ENCODE assay signal across 30 cellular contexts in genomic region chr10:72616716-72617115, GRCh38. TPM values are rescaled to one million over a fixed set of nuclear protein-coding genes. Genes with fewer than 3 reads are reported as not detected.
DNase-seq lines count a peak whose midpoint lies in the region; ATAC-seq and TF ChIP-seq lines count a peak whose summit lies in the region.
"Had no signal": no experiment of that assay in that cellular context is flagged by ENCODE, and none has a peak within 500 bp of the region (broad histone marks: within the 10 kb centered on the region; RNA-seq: fewer than 3 reads in every experiment).

No MANE protein-coding gene starts in this region.

- intact Hi-C loops in activated naive CD4-positive, alpha-beta T cell treated with anti-CD3 and anti-CD28 coated beads for 36 hours (cut with micrococcal nuclease): loop anchor here (1.0 to 2.0 kb wide), 2 partner anchors 10 to 54 kb away; partner anchors contain the start of gene MICU1
- intact Hi-C loops in head of caudate nucleus (cut with DNase I): no loop called here
- intact Hi-C loops in sciatic nerve (cut with DNase I): no loop called here

- peak overlapping the region; percentile 68 for H3K27ac Mint-ChIP-seq in activated naive CD4-positive, alpha-beta T cell treated with anti-CD3 and anti-CD28 coated beads for 36 hours
- peak overlapping the region in 1 of 2 donors; percentile 17 for H3K27ac Mint-ChIP-seq in activated naive CD4-positive, alpha-beta T cell treated with anti-CD3 and anti-CD28 coated beads, Interleukin-2, amount 50 U/mL, for 72 hours
- H3K27ac Mint-ChIP-seq: activated CD4-positive, alpha-beta memory T cell treated with anti-CD3 and anti-CD28 coated beads for 36 hours; natural killer cell had no signal

- no peaks in the 10 kb centered on the region for H3K9me3 ChIP-seq in HEK293 (ENCODE audit: control insufficient read depth, insufficient read depth, low read depth, low read length)
- H3K9me3 ChIP-seq: stomach, tibial artery had no signal

- no peaks in the 10 kb centered on the region; a peak in 1 of 3 replicates for H3K36me3 ChIP-seq in HEK293 (ENCODE audit: control insufficient read depth in 2 of 2, insufficient read depth in 1 of 2, low read length in 2 of 2)
- H3K36me3 ChIP-seq: stomach, tibial artery had no signal

- no peak overlapping the region for H3K4me3 Mint-ChIP-seq in activated naive CD4-positive, alpha-beta T cell treated with anti-CD3 and anti-CD28 coated beads for 36 hours
- H3K4me3 Mint-ChIP-seq: activated CD4-positive, alpha-beta memory T cell treated with anti-CD3 and anti-CD28 coated beads for 36 hours; activated naive CD4-positive, alpha-beta T cell treated with anti-CD3 and anti-CD28 coated beads, Interleukin-2, amount 50 U/mL, for 24 hours; endodermal cell; natural killer cell had no signal

- peaks cover 20% of the 10 kb centered on the region for H3K4me1 Mint-ChIP-seq in activated naive CD4-positive, alpha-beta T cell treated with anti-CD3 and anti-CD28 coated beads for 36 hours (ENCODE audit: low read depth)
- H3K4me1 Mint-ChIP-seq: endodermal cell had no signal

- no peak for DNase-seq in activated naive CD4-positive, alpha-beta T cell treated with anti-CD3 and anti-CD28 coated beads for 36 hours
- no peak for DNase-seq in activated naive CD4-positive, alpha-beta T cell treated with anti-CD3 and anti-CD28 coated beads, Interleukin-2, amount 50 U/mL, for 72 hours (ENCODE audit: low spot score in 2 of 2)
- DNase-seq in head of caudate nucleus (peak in 33 of 42 donors; percentile 15 to 77 (median 46)), sciatic nerve (ENCODE audit: low spot score) (no peak), NCI-H446 treated with DMSO at 0.1 percent for 48 hours (lab: John Stamatoyannopoulos, UW) (no peak)
- no peak for DNase-seq in effector CD4-positive, alpha-beta T cell
- DNase-seq: activated CD4-positive, alpha-beta memory T cell treated with anti-CD3 and anti-CD28 coated beads for 36 hours; aorta; COR-L47; cortex of kidney; DND-41; endodermal cell; islet precursor cell; Karpas-422; MV-4-11; natural killer cell; NCI-H187 treated with DMSO at 0.1 percent for 48 hours; NCI-H526; small intestine; stimulated activated CD8-positive, alpha-beta memory T cell treated with anti-CD3 and anti-CD28 coated beads, Interleukin-4, amount 100 ng/mL, for 48 hours; stomach; tibial artery had no signal

- peaks cover 11% of the 10 kb centered on the region for H3K36me3 Mint-ChIP-seq in activated naive CD4-positive, alpha-beta T cell treated with anti-CD3 and anti-CD28 coated beads for 36 hours (ENCODE audit: low read depth)
- peaks cover 7 to 21% of the 10 kb centered on the region in 2 donors for H3K36me3 Mint-ChIP-seq in activated naive CD4-positive, alpha-beta T cell treated with anti-CD3 and anti-CD28 coated beads, Interleukin-2, amount 50 U/mL, for 72 hours
- H3K36me3 Mint-ChIP-seq: natural killer cell had no signal

- peaks cover 4% of the 10 kb centered on the region for H3K4me1 ChIP-seq in HEK293 (ENCODE audit: control insufficient read depth, insufficient read depth, low read length)

- CTCF ChIA-PET in activated naive CD4-positive, alpha-beta T cell treated with anti-CD3 and anti-CD28 coated beads for 36 hours (lab: Charles Lee): no interaction called here
- CTCF ChIA-PET in HEK293 (lab: Yijun Ruan, JAX): interaction anchor here (0.7 kb wide), 1 partner anchor 262 kb away, joined by 4 read pairs; no protein-coding TSS in a partner anchor

- TF ChIP-seq CTCF in HEK293 (tag by site-specific recombination; IDR thresholded peaks at IDR 0.05): no peak

- peaks cover 11% of the 10 kb centered on the region for H3K9me3 Mint-ChIP-seq in activated naive CD4-positive, alpha-beta T cell treated with anti-CD3 and anti-CD28 coated beads for 36 hours
- H3K9me3 Mint-ChIP-seq in activated naive CD4-positive, alpha-beta T cell treated with anti-CD3 and anti-CD28 coated beads, Interleukin-2, amount 50 U/mL, for 72 hours: peaks cover 6 to 11% of the 10 kb centered on the region in 2 donors
- H3K9me3 Mint-ChIP-seq: natural killer cell had no signal

- no peak overlapping the region for H3K4me3 ChIP-seq in HEK293 (ENCODE audit: low read depth, low read length)
- H3K4me3 ChIP-seq: BLaER1 treated with 17β-estradiol and CSF1 and Interleukin-3, amounts not matched to agents 10 nM and 100 nM; stomach; tibial artery had no signal

- no peaks in the 10 kb centered on the region for H3K27me3 Mint-ChIP-seq in activated naive CD4-positive, alpha-beta T cell treated with anti-CD3 and anti-CD28 coated beads for 36 hours (ENCODE audit: low read depth)
- H3K27me3 Mint-ChIP-seq: activated CD4-positive, alpha-beta memory T cell treated with anti-CD3 and anti-CD28 coated beads for 36 hours; activated naive CD4-positive, alpha-beta T cell treated with anti-CD3 and anti-CD28 coated beads, Interleukin-2, amount 50 U/mL, for 24 hours; activated T-helper 17 cell treated with anti-CD3 and anti-CD28 coated beads, Interleukin-2, amount 50 U/mL, for 72 hours had no signal

- no peak for ATAC-seq in activated naive CD4-positive, alpha-beta T cell treated with anti-CD3 and anti-CD28 coated beads, Interleukin-2, amount 50 U/mL, for 72 hours
- peak; percentile 78 for ATAC-seq in sciatic nerve
- ATAC-seq in HG02623 (IDR thresholded peaks at IDR 0.05; ENCODE audit: unreplicated experiment): no peak
- ATAC-seq: esophagus mucosa, HCT116, natural killer cell had no signal

- no peak overlapping the region for H3K27ac ChIP-seq in HEK293 (ENCODE audit: extremely low read depth, low read depth, low read length)
- H3K27ac ChIP-seq: BLaER1 treated with 17β-estradiol and CSF1 and Interleukin-3, amounts not matched to agents 10 nM and 100 nM; HL-60; stomach; tibial artery had no signal

- POLR2A ChIA-PET in HEK293 (lab: Yijun Ruan, JAX): interaction anchor here (0.8 kb wide), 1 partner anchor 9 kb away, joined by 5 read pairs; the partner anchor contains the start of gene MICU1

TF ChIP-seq in HEK293, 187 proteins besides CTCF, POLR2A, EP300 and RAD21:
- no peak for TF ChIP-seq SETDB1 (IDR thresholded peaks at IDR 0.05; ENCODE audit: insufficient read length, low read length)
- no peak for TF ChIP-seq KLF10 (tag by site-specific recombination; IDR thresholded peaks at IDR 0.05)
- no peak for TF ChIP-seq ZNF404 (tag by site-specific recombination; IDR thresholded peaks at IDR 0.05)
- TF ChIP-seq, protein P1, sequence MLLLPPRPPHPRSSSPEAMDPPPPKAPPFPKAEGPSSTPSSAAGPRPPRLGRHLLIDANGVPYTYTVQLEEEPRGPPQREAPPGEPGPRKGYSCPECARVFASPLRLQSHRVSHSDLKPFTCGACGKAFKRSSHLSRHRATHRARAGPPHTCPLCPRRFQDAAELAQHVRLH (tag by site-specific recombination; IDR thresholded peaks at IDR 0.05): no peak
- TF ChIP-seq ZNF600 (tag by site-specific recombination; IDR thresholded peaks at IDR 0.05): peak; percentile 36; the same call in 1 of the 2 replicates
TF ChIP-seq in HEK293: peak in this region for 1.

RNA-seq across cellular contexts. Expression of gene MICU1, which starts 9.2 kb away (rescaled TPM):
- 10 to 100 TPM; 40.0 to 41.9 TPM for total RNA-seq in activated naive CD4-positive, alpha-beta T cell treated with anti-CD3 and anti-CD28 coated beads for 36 hours
- 10 to 100 TPM; 42.8 to 49.6 TPM for total RNA-seq in activated naive CD4-positive, alpha-beta T cell treated with anti-CD3 and anti-CD28 coated beads, Interleukin-2, amount 50 U/mL, for 72 hours
- 59.5 TPM for total RNA-seq in sciatic nerve

Comparison
In these comparisons a context has a peak if more than half of its experiments do, and no peak if none do; other contexts are left out.
1. DNase-seq: peak in head of caudate nucleus (33 of 42); none in activated naive CD4-positive, alpha-beta T cell treated with anti-CD3 and anti-CD28 coated beads for 36 hours (single experiment), activated naive CD4-positive, alpha-beta T cell treated with anti-CD3 and anti-CD28 coated beads, Interleukin-2, amount 50 U/mL, for 72 hours (0 of 2), sciatic nerve (single experiment), effector CD4-positive, alpha-beta T cell (single experiment) and NCI-H446 treated with DMSO at 0.1 percent for 48 hours (single experiment).